In genomic region chr12:56644654-56645053, GRCh38 we compare ENCODE assay signal across 8 cellular contexts. TPM values are rescaled to one million over a fixed set of nuclear protein-coding genes. Genes with fewer than 3 reads are reported as not detected.
A peak's percentile ranks its signal among the peaks of the same experiment; 100 is the strongest.
DNase-seq lines count a peak whose midpoint lies in the region; ATAC-seq and TF ChIP-seq lines count a peak whose summit lies in the region.

No MANE protein-coding gene starts in this region.

- H3K27me3 Mint-ChIP-seq in dendritic cell treated with granulocyte-macrophage colony-stimulating factor and Interleukin-4, amounts not matched to agents 40 ng/mL and 50 ng/mL, for 4 days, result no peaks in the 10 kb centered on the region
- no peaks in the 10 kb centered on the region for H3K27me3 Mint-ChIP-seq in naive B cell

- H3K9ac ChIP-seq in Karpas-422 (ENCODE audit: low read length), result peak overlapping the region; percentile 93

- peaks cover 23% of the 10 kb centered on the region for H3K4me1 ChIP-seq in Karpas-422 (ENCODE audit: low read length)

- ATAC-seq in naive B cell (ENCODE audit: low read depth in 2 of 2) (no peak), GM18868 (IDR thresholded peaks at IDR 0.05; ENCODE audit: unreplicated experiment) (no peak), HG03135 (IDR thresholded peaks at IDR 0.05; ENCODE audit: unreplicated experiment) (no peak)

- peaks cover 24% of the 10 kb centered on the region for H3K4me1 Mint-ChIP-seq in dendritic cell treated with granulocyte-macrophage colony-stimulating factor and Interleukin-4, amounts not matched to agents 40 ng/mL and 50 ng/mL, for 4 days (ENCODE audit: low read depth)
- peaks cover 11 to 35% (median 24%) of the 10 kb centered on the region in 3 donors for H3K4me1 Mint-ChIP-seq in naive B cell

- DNase-seq in AG10803 (ENCODE audit: low read depth) (no peak), Karpas-422 (no peak), naive B cell (no peak), DMS79 (lab: John Stamatoyannopoulos, UW) (no peak), kidney tubule cell (ENCODE audit: low spot score) (no peak)

- H2AFZ ChIP-seq in Karpas-422 (ENCODE audit: low read length), result no peak overlapping the region

- peak overlapping the region; percentile 89 for H3K4me3 Mint-ChIP-seq in dendritic cell treated with granulocyte-macrophage colony-stimulating factor and Interleukin-4, amounts not matched to agents 40 ng/mL and 50 ng/mL, for 4 days
- peak overlapping the region; percentile 79 to 98 (median 96) for H3K4me3 Mint-ChIP-seq in naive B cell

- peaks cover 29% of the 10 kb centered on the region for H4K20me1 ChIP-seq in Karpas-422 (ENCODE audit: insufficient read depth, low read depth, low read length)

- intact Hi-C loops in dendritic cell treated with granulocyte-macrophage colony-stimulating factor and Interleukin-4, amounts not matched to agents 40 ng/mL and 50 ng/mL, for 4 days (cut with micrococcal nuclease), result no loop called here

- H3K36me3 Mint-ChIP-seq in dendritic cell treated with granulocyte-macrophage colony-stimulating factor and Interleukin-4, amounts not matched to agents 40 ng/mL and 50 ng/mL, for 4 days (ENCODE audit: low read depth), result peaks cover 63% of the 10 kb centered on the region
- peaks cover 12 to 18% of the 10 kb centered on the region in 2 donors for H3K36me3 Mint-ChIP-seq in naive B cell

- H3K9me3 Mint-ChIP-seq in dendritic cell treated with granulocyte-macrophage colony-stimulating factor and Interleukin-4, amounts not matched to agents 40 ng/mL and 50 ng/mL, for 4 days, result no peaks in the 10 kb centered on the region
- no peaks in the 10 kb centered on the region for H3K9me3 Mint-ChIP-seq in naive B cell

- no peaks in the 10 kb centered on the region for H3K27me3 ChIP-seq in Karpas-422 (ENCODE audit: low read length)

- no peaks in the 10 kb centered on the region for H3K9me2 ChIP-seq in Karpas-422 (replicated peaks; ENCODE audit: insufficient read depth, low read length)

- peak overlapping the region; percentile 99 for H3K27ac Mint-ChIP-seq in dendritic cell treated with granulocyte-macrophage colony-stimulating factor and Interleukin-4, amounts not matched to agents 40 ng/mL and 50 ng/mL, for 4 days
- peak overlapping the region; percentile 65 to 99 (median 98) for H3K27ac Mint-ChIP-seq in naive B cell

- H3K4me2 ChIP-seq in Karpas-422 (ENCODE audit: low read depth, low read length, poor library complexity, severe bottlenecking), result peak overlapping the region; percentile 83

- H3K4me3 ChIP-seq in AG10803 (ENCODE audit: low read length) (peak overlapping the region; percentile 98), Karpas-422 (ENCODE audit: low read length) (peak overlapping the region; percentile 97)

- H3K27ac ChIP-seq in Karpas-422 (ENCODE audit: low read length), result peak overlapping the region; percentile 90

- no peak for TF ChIP-seq CTCF in AG10803 (conservative IDR thresholded peaks at IDR 0.05; ENCODE audit: low read length)

- H3K9me3 ChIP-seq in Karpas-422 (ENCODE audit: low read length), result no peaks in the 10 kb centered on the region

- peaks cover 37% of the 10 kb centered on the region for H3K79me2 ChIP-seq in Karpas-422 (ENCODE audit: low read length)

- H3K36me3 ChIP-seq in Karpas-422 (ENCODE audit: insufficient read depth, low read length), result peaks cover 43% of the 10 kb centered on the region

RNA-seq across cellular contexts. Expression of gene ATP5F1B, which starts 1.1 kb away (rescaled TPM):
- 520 and 674 TPM in 2 replicates for total RNA-seq in Karpas-422 (2014; rRNA removed; shearing (Covaris generic); ENCODE audit: low replicate concordance)
- polyA plus RNA-seq in naive B cell (ENCODE audit: low read depth in 6 of 6), result 1,000 to 10,000 TPM in 1 of 6 donors, 100 to 1,000 TPM in 5; 711 to 1,110 (median 809) TPM

RNA-seq across cellular contexts. Expression of gene BAZ2A, which starts 14.5 kb away (rescaled TPM):
- 43.1 and 48.7 TPM in 2 replicates for total RNA-seq in Karpas-422 (2014; rRNA removed; shearing (Covaris generic); ENCODE audit: low replicate concordance)
- polyA plus RNA-seq in naive B cell (ENCODE audit: low read depth in 6 of 6), result 10 to 100 TPM; 17.3 to 56.0 (median 33.5) TPM

RNA-seq across cellular contexts. Expression of gene PTGES3, which starts 43.4 kb away (rescaled TPM):
- 49.4 and 126 TPM in 2 replicates for total RNA-seq in Karpas-422 (2014; rRNA removed; shearing (Covaris generic); ENCODE audit: low replicate concordance)
- polyA plus RNA-seq in naive B cell (ENCODE audit: low read depth in 6 of 6), result 100 to 1,000 TPM; 176 to 270 (median 203) TPM
